9 cellular contexts compared by ENCODE assay signal in the genomic region with DNA sequence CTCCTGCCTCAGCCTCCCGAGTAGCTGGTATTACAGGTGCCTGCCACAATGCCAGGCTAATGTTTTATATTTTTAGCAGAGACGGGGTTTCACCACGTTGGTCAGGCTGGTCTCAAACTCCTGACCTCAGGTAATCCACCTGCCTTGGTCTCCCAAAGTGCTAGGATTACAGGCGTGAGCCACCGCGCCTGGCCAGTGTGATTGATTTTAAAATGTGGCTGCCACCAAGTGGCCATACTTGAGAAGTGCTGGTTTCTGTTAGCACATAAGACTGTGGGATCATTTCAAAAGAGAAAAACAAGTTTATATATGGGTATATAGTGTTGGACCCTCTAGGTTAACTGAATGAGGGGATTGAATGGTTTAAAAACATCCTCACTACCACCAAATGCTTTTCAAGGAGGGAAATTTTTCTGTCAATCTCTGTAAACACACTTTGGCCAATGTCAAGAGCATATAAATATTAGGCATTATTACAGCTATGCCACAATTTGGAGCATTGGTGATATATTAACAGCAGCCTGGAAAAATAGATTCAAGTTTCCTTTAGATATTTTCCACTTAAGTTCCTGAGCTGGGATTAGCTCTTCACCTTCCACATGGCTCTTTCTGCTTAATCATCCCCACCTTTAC. TPM values are rescaled to one million over a fixed set of nuclear protein-coding genes. Genes with fewer than 3 reads are reported as not detected.
DNase-seq lines count a peak whose midpoint lies in the region; ATAC-seq and TF ChIP-seq lines count a peak whose summit lies in the region.
"Had no signal": no experiment of that assay in that cellular context is flagged by ENCODE, and none has a peak within 500 bp of the region (broad histone marks: within the 10 kb centered on the region; RNA-seq: fewer than 3 reads in every experiment).

No MANE protein-coding gene starts in this region.

- H3K9me3 ChIP-seq in ovary, result no peaks in the 10 kb centered on the region

- TF ChIP-seq POLR2A in ovary (IDR thresholded peaks at IDR 0.05), result no peak

- H3K4me3 ChIP-seq in fibroblast of pulmonary artery (replicated peaks; ENCODE audit: low read depth, low read length), result no peak overlapping the region
- no peak overlapping the region for H3K4me3 ChIP-seq in ovary
- H3K4me3 ChIP-seq: SK-N-MC had no signal

- 38 to 47% (median 38%) methylated on average over 6 of the region's 6 CpGs for WGBS in ovary, 3 donors

- intact Hi-C loops in ovary (cut with DNase I), result loop anchor here in 2 of 4 donors (10.0 kb wide), 1 partner anchor 152 kb away; no protein-coding TSS in a partner anchor

- H3K4me1 ChIP-seq in ovary (ENCODE audit: insufficient read depth), result no peaks in the 10 kb centered on the region

- peaks cover 62% of the 10 kb centered on the region for H3K36me3 Mint-ChIP-seq in activated CD8-positive, alpha-beta memory T cell treated with anti-CD3 and anti-CD28 coated beads, Interleukin-2, amount 10 ng/mL, durations not matched to agents 7 days and 5 days

- ATAC-seq in activated CD8-positive, alpha-beta memory T cell treated with anti-CD3 and anti-CD28 coated beads, Interleukin-2, amount 10 ng/mL, durations not matched to agents 7 days and 5 days, result peak; percentile 65
- ATAC-seq in HG03159 (IDR thresholded peaks at IDR 0.05; ENCODE audit: unreplicated experiment), result no peak
- no peak for ATAC-seq in HG02678 (IDR thresholded peaks at IDR 0.05; ENCODE audit: unreplicated experiment)

- no peak for TF ChIP-seq EP300 in ovary (IDR thresholded peaks at IDR 0.05)

- peak; percentile 62 for TF ChIP-seq CTCF in fibroblast of pulmonary artery (IDR thresholded peaks at IDR 0.05; ENCODE audit: low read length, missing control alignments)
- TF ChIP-seq CTCF in ovary (IDR thresholded peaks at IDR 0.05), result peak; percentile 16 to 48 (median 42)

- H3K27me3 Mint-ChIP-seq in activated CD8-positive, alpha-beta memory T cell treated with anti-CD3 and anti-CD28 coated beads, Interleukin-2, amount 10 ng/mL, durations not matched to agents 7 days and 5 days, result no peaks in the 10 kb centered on the region

- CTCF ChIA-PET in activated CD8-positive, alpha-beta memory T cell treated with anti-CD3 and anti-CD28 coated beads, Interleukin-2, amount 10 ng/mL, durations not matched to agents 7 days and 5 days (lab: Charles Lee), result interaction anchor here (0.7 to 4.0 kb wide), 14 partner anchors 9 to 189 kb away, joined by 3 to 18 read pairs (median 4); a partner anchor contains a TSS

- H3K27ac ChIP-seq in ovary, result no peak overlapping the region
- H3K27ac ChIP-seq: SK-N-MC had no signal

- H3K9me3 Mint-ChIP-seq in activated CD8-positive, alpha-beta memory T cell treated with anti-CD3 and anti-CD28 coated beads, Interleukin-2, amount 10 ng/mL, durations not matched to agents 7 days and 5 days (ENCODE audit: low read depth), result no peaks in the 10 kb centered on the region

- DNase-seq in ELR (ENCODE audit: low read depth) (peak; percentile 59), NCI-H1092 (lab: John Stamatoyannopoulos, UW) (peak; percentile 1), fibroblast of pulmonary artery (ENCODE audit: low read depth) (peak; percentile 64), ovary (peak in 2 of 5 donors; percentile 52 to 54), occipital lobe (lab: John Stamatoyannopoulos, UW) (no peak)
- DNase-seq in activated CD8-positive, alpha-beta memory T cell treated with anti-CD3 and anti-CD28 coated beads, Interleukin-2, amount 10 ng/mL, durations not matched to agents 7 days and 5 days, result peak; percentile 64

- H3K4me1 Mint-ChIP-seq in activated CD8-positive, alpha-beta memory T cell treated with anti-CD3 and anti-CD28 coated beads, Interleukin-2, amount 10 ng/mL, durations not matched to agents 7 days and 5 days, result peaks cover 8% of the 10 kb centered on the region

- no peaks in the 10 kb centered on the region for H3K27me3 ChIP-seq in ovary

- no peaks in the 10 kb centered on the region for H3K36me3 ChIP-seq in ovary

- H3K4me3 Mint-ChIP-seq in activated CD8-positive, alpha-beta memory T cell treated with anti-CD3 and anti-CD28 coated beads, Interleukin-2, amount 10 ng/mL, durations not matched to agents 7 days and 5 days, result no peak overlapping the region

- H3K27ac Mint-ChIP-seq in activated CD8-positive, alpha-beta memory T cell treated with anti-CD3 and anti-CD28 coated beads, Interleukin-2, amount 10 ng/mL, durations not matched to agents 7 days and 5 days, result peak overlapping the region; percentile 52

RNA-seq across cellular contexts. Expression of a gene that starts 13.5 kb away (rescaled TPM):
- total RNA-seq in activated CD8-positive, alpha-beta memory T cell treated with anti-CD3 and anti-CD28 coated beads, Interleukin-2, amount 10 ng/mL, durations not matched to agents 7 days and 5 days, result 10 to 100 TPM; 23.1 to 25.9 TPM
- total RNA-seq in ovary, result 10 to 100 TPM in 1 of 7 donors, 1 to 10 TPM in 6; 7.3 to 13.8 (median 8.1) TPM
- 1 to 10 TPM; 3.7 to 5.1 TPM for polyA plus RNA-seq in ovary
- total RNA-seq in occipital lobe, result 27.1 TPM

RNA-seq across cellular contexts. Expression of a gene that starts 18.9 kb away (rescaled TPM):
- total RNA-seq in activated CD8-positive, alpha-beta memory T cell treated with anti-CD3 and anti-CD28 coated beads, Interleukin-2, amount 10 ng/mL, durations not matched to agents 7 days and 5 days, result 100 to 1,000 TPM; 143 to 191 TPM
- 10 to 100 TPM; 29.3 to 82.3 (median 75.0) TPM for total RNA-seq in ovary
- polyA plus RNA-seq in ovary, result 10 to 100 TPM; 39.3 to 44.7 TPM
- 20.0 TPM for total RNA-seq in occipital lobe

RNA-seq across cellular contexts. Expression of a gene that starts 34.9 kb away (rescaled TPM):
- total RNA-seq in activated CD8-positive, alpha-beta memory T cell treated with anti-CD3 and anti-CD28 coated beads, Interleukin-2, amount 10 ng/mL, durations not matched to agents 7 days and 5 days, result 10 to 100 TPM; 79.5 to 85.8 TPM
- total RNA-seq in ovary (10 to 100 TPM; 39.8 to 62.7 (median 48.8) TPM), occipital lobe (44.8 TPM)
- polyA plus RNA-seq in ovary, result 10 to 100 TPM; 22.7 to 28.1 TPM
